ENCODE assay signal across 17 cellular contexts in genomic region chr7:137687556-137688280, GRCh38.
DNase-seq lines count a peak whose midpoint lies in the region; ATAC-seq and TF ChIP-seq lines count a peak whose summit lies in the region.
"Had no signal": no experiment of that assay in that cellular context is flagged by ENCODE, and none has a peak within 500 bp of the region (broad histone marks: within the 10 kb centered on the region; RNA-seq: fewer than 3 reads in every experiment).

No MANE protein-coding gene starts in this region.

- TF ChIP-seq CTCF in fibroblast of lung (conservative IDR thresholded peaks at IDR 0.05 in 1 of 2, IDR thresholded peaks at IDR 0.05 in 1 of 2; ENCODE audit: low read depth in 1 of 2, low read length in 2 of 2) (no peak), osteoblast (IDR thresholded peaks at IDR 0.05; ENCODE audit: extremely low read depth, low read depth, low read length) (no peak)

- H3K9ac ChIP-seq in fibroblast of lung (ENCODE audit: insufficient read depth, low read length): no peak overlapping the region

- H3K4me2 ChIP-seq in fibroblast of lung (ENCODE audit: extremely low read depth, insufficient read depth, low read length) (no peak overlapping the region), osteoblast (ENCODE audit: insufficient read depth, low read length) (peak overlapping the region; percentile 69)

- no peaks in the 10 kb centered on the region for H3K27me3 ChIP-seq in fibroblast of lung (ENCODE audit: control insufficient read depth, insufficient read depth, low read length)
- H3K27me3 ChIP-seq in osteoblast (ENCODE audit: insufficient read depth, low read length): no peaks in the 10 kb centered on the region
- H3K27me3 ChIP-seq: ovary, stomach had no signal

- H3K4me1 ChIP-seq in fibroblast of lung (ENCODE audit: control insufficient read depth, extremely low read depth, insufficient read depth, low read length) (no peaks in the 10 kb centered on the region), osteoblast (ENCODE audit: insufficient read depth, low read length) (peaks cover 48% of the 10 kb centered on the region)
- H3K4me1 ChIP-seq: stomach had no signal

- H3K4me3 ChIP-seq in fibroblast of lung (replicated peaks in 1 of 4; ENCODE audit: control extremely low read depth in 1 of 4, insufficient read depth in 1 of 4, low read depth in 3 of 4, low read length in 4 of 4) (no peak overlapping the region), osteoblast (ENCODE audit: insufficient read depth, low read length) (peak overlapping the region; percentile 10)
- H3K4me3 ChIP-seq: ovary, stomach had no signal

- H3K9me3 ChIP-seq in fibroblast of lung (ENCODE audit: control insufficient read depth, insufficient read depth, low read depth, low read length) (no peaks in the 10 kb centered on the region), osteoblast (ENCODE audit: low read depth, low read length) (no peaks in the 10 kb centered on the region)
- H3K9me3 ChIP-seq: ovary, stomach had no signal

- H3K27ac ChIP-seq in fibroblast of lung (ENCODE audit: insufficient read depth, low read length): no peak overlapping the region
- peak overlapping the region; percentile 91 for H3K27ac ChIP-seq in osteoblast (ENCODE audit: low read depth, low read length)
- H3K27ac ChIP-seq: ovary, stomach had no signal

- DNase-seq in EH (ENCODE audit: low read depth) (peak; percentile 75), amniotic epithelial cell (ENCODE audit: low read depth) (peak; percentile 73), fibroblast of lung (ENCODE audit: low read depth in 2 of 2) (peak; percentile 33 to 93), osteoblast (ENCODE audit: insufficient read length, low spot score, missing footprints) (peak; percentile 38), OCI-M2 (lab: John Stamatoyannopoulos, UW; ENCODE audit: unreplicated experiment) (no peak), NCI-H446 treated with DMSO at 0.1 percent for 48 hours (lab: John Stamatoyannopoulos, UW) (no peak), NCI-H82 treated with DMSO at 0.1 percent for 48 hours (lab: John Stamatoyannopoulos, UW; ENCODE audit: unreplicated experiment) (no peak)
- DNase-seq: activated effector memory CD4-positive, alpha-beta T cell treated with Interleukin-2 at 50 U/mL for 16 hours; AML-193; effector memory CD8-positive, alpha-beta T cell; GF-D8; islet precursor cell; NCI-H82; ovary; stomach had no signal

- H3K36me3 ChIP-seq in fibroblast of lung (ENCODE audit: control insufficient read depth, insufficient read depth, low read length) (no peaks in the 10 kb centered on the region), osteoblast (ENCODE audit: insufficient read depth, low read length) (no peaks in the 10 kb centered on the region)
- H3K36me3 ChIP-seq: ovary, stomach had no signal

- H4K20me1 ChIP-seq in fibroblast of lung (ENCODE audit: control insufficient read depth, extremely low read depth, insufficient read depth, low read length) (no peaks in the 10 kb centered on the region), osteoblast (ENCODE audit: insufficient read depth, low read length) (no peaks in the 10 kb centered on the region)

- no peak for ATAC-seq in GM18873 (IDR thresholded peaks at IDR 0.05; ENCODE audit: low FRiP score, unreplicated experiment)
- ATAC-seq: effector memory CD8-positive, alpha-beta T cell; WTC11 had no signal

- H3K79me2 ChIP-seq in fibroblast of lung (ENCODE audit: control insufficient read depth, insufficient read depth, low read length): no peaks in the 10 kb centered on the region
- H3K79me2 ChIP-seq in osteoblast (ENCODE audit: insufficient read depth, low read length): no peaks in the 10 kb centered on the region

- no peak overlapping the region for H2AFZ ChIP-seq in fibroblast of lung (ENCODE audit: low read length)
- H2AFZ ChIP-seq in osteoblast (ENCODE audit: low read length): peak overlapping the region; percentile 7

Comparison
In these comparisons a context has a peak if more than half of its experiments do, and no peak if none do; other contexts are left out.
1. DNase-seq: peak in EH (single experiment), amniotic epithelial cell (single experiment), fibroblast of lung (2 of 2) and osteoblast (single experiment); none in OCI-M2 (single experiment), NCI-H446 treated with DMSO at 0.1 percent for 48 hours (single experiment) and NCI-H82 treated with DMSO at 0.1 percent for 48 hours (single experiment).